In the genomic region with DNA sequence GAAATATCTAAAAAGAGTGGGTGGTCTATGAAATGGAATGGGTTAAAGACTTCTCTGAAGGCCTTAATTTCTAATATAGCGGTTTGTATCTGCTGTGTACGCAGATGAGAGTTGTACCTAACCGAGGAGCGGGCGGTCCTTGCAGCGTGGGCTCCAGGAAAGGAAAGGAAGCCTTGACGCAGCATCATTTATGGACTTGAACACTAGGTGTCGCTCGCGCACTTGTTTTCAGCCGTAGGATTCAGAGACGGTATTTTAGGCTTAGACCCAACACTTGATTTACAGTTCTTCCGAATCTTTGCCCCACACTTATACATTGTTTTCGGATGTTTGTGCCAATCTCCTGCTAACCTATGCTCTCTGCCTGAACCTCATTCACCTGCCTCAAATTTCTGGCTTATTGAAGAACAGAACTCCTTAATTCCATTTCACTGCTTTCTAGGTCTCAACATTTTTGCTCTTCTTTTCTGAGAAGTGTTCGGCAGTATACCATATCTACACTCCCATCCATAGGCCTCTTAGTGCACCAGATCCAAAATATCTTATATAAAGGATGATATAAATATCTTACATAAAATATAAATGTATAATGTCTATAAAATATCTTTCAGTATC, we compare ENCODE assay signal across 8 cellular contexts. TPM values are rescaled to one million over a fixed set of nuclear protein-coding genes. Genes with fewer than 3 reads are reported as not detected.
DNase-seq lines count a peak whose midpoint lies in the region; ATAC-seq, FAIRE-seq and TF ChIP-seq lines count a peak whose summit lies in the region.

No MANE protein-coding gene starts in this region.

- H3K36me3 ChIP-seq in Loucy (ENCODE audit: insufficient read depth, low read length), result no peaks in the 10 kb centered on the region
- H3K36me3 ChIP-seq in pancreas, result no peaks in the 10 kb centered on the region

- no peaks in the 10 kb centered on the region for H3K9me2 ChIP-seq in Loucy (replicated peaks; ENCODE audit: low read depth, low read length)

- H3K79me2 ChIP-seq in H9 (ENCODE audit: insufficient read depth, low read length) (peaks cover 2% of the 10 kb centered on the region; the same call in 1 of the 2 replicates), Loucy (ENCODE audit: insufficient read depth, low read length) (no peaks in the 10 kb centered on the region)

- H3K36me3 Mint-ChIP-seq in H9 (ENCODE audit: insufficient read depth in 1 of 3, low read depth in 3 of 3) (peaks cover 1 to 12% (median 5%) of the 10 kb centered on the region in 3 experiments; a peak in 6 of 7 replicates), type B pancreatic cell (no peaks in the 10 kb centered on the region)

- H2BK120ac ChIP-seq in H9 (ENCODE audit: low read depth, low read length, poor library complexity, severe bottlenecking), result no peak overlapping the region

- H3K4me1 Mint-ChIP-seq in H9, result peaks cover 3 to 6% of the 10 kb centered on the region in 2 experiments; a peak in 3 of 4 replicates
- H3K4me1 Mint-ChIP-seq in type B pancreatic cell (ENCODE audit: unreplicated experiment), result peaks cover 6% of the 10 kb centered on the region

- H3K9me3 Mint-ChIP-seq in H9 (peaks cover 12 to 18% of the 10 kb centered on the region in 2 experiments), type B pancreatic cell (no peaks in the 10 kb centered on the region)

- H3K4me3 Mint-ChIP-seq in H9 (no peak overlapping the region), type B pancreatic cell (no peak overlapping the region)

- H3K23ac ChIP-seq in H9 (ENCODE audit: insufficient read length, low read depth, low read length), result no peak overlapping the region

- H2BK20ac ChIP-seq in H9 (ENCODE audit: low read depth, low read length, poor library complexity, severe bottlenecking), result no peak overlapping the region

- WGBS in H9 (ENCODE audit: extremely low coverage, insufficient read length, low lambda C conversion rate), result no CpG with 5 or more reads among the region's 15 CpGs
- WGBS in pancreas, 2 donors, result 4 to 6% methylated on average over 15 of the region's 15 CpGs

- FAIRE-seq in pancreas (lab: Jason Lieb, UNC), result peak; percentile 23

- H3K4me1 ChIP-seq in H9 (ENCODE audit: insufficient read depth, low read length) (no peaks in the 10 kb centered on the region), Loucy (ENCODE audit: insufficient read depth, low read length, poor library complexity, severe bottlenecking) (no peaks in the 10 kb centered on the region), pancreas (no peaks in the 10 kb centered on the region)

- no peaks in the 10 kb centered on the region for H3K23me2 ChIP-seq in H9 (ENCODE audit: insufficient read length, low read depth, low read length, poor library complexity, severe bottlenecking)

- no peak overlapping the region for H3T11ph ChIP-seq in H9 (ENCODE audit: low read length)

- H3K4ac ChIP-seq in H9 (ENCODE audit: low read depth, low read length), result no peak overlapping the region

- H3K27me3 Mint-ChIP-seq in H9 (ENCODE audit: low read depth), result no peaks in the 10 kb centered on the region
- H3K27me3 Mint-ChIP-seq in type B pancreatic cell, result no peaks in the 10 kb centered on the region

- no peak overlapping the region for H2BK12ac ChIP-seq in H9 (ENCODE audit: insufficient read length, low read depth, low read length)

- H3K14ac ChIP-seq in H9 (ENCODE audit: insufficient read depth, low read length), result no peak overlapping the region

- no peak overlapping the region for H3K9ac ChIP-seq in H9 (ENCODE audit: extremely low read depth, insufficient read length, low read length)
- no peak overlapping the region for H3K9ac ChIP-seq in Loucy (ENCODE audit: low read depth, low read length, poor library complexity, severe bottlenecking)

- H3K27ac Mint-ChIP-seq in H9 (no peak overlapping the region; a peak in 1 of 7 replicates), type B pancreatic cell (peak overlapping the region; percentile 63)

- no peak overlapping the region for H2BK5ac ChIP-seq in H9 (ENCODE audit: insufficient read length, low read length)

- H3K18ac ChIP-seq in H9 (ENCODE audit: insufficient read length, low read depth, low read length), result no peak overlapping the region

- H3K27me3 ChIP-seq in H9 (ENCODE audit: insufficient read depth, low read length), result no peaks in the 10 kb centered on the region
- no peaks in the 10 kb centered on the region for H3K27me3 ChIP-seq in Loucy (ENCODE audit: insufficient read depth, low read length, poor library complexity, severe bottlenecking)
- no peaks in the 10 kb centered on the region for H3K27me3 ChIP-seq in pancreas

- peak; percentile 86 for TF ChIP-seq CTCF in H9 (conservative IDR thresholded peaks at IDR 0.05)
- peak; percentile 76 for TF ChIP-seq CTCF in Loucy (conservative IDR thresholded peaks at IDR 0.05; ENCODE audit: low read length)
- TF ChIP-seq CTCF in pancreas (IDR thresholded peaks at IDR 0.05), result peak; percentile 54 to 73 (median 56)
- peak; percentile 92 for TF ChIP-seq CTCF in type B pancreatic cell (conservative IDR thresholded peaks at IDR 0.05)

- H3F3A ChIP-seq in Loucy (ENCODE audit: low read depth), result no peaks in the 10 kb centered on the region

- no peak overlapping the region for H2BK15ac ChIP-seq in H9 (ENCODE audit: low read depth, low read length)

- H3K27ac ChIP-seq in H9 (ENCODE audit: insufficient read length, low read depth, low read length), result no peak overlapping the region
- H3K27ac ChIP-seq in pancreas, result no peak overlapping the region

- DNase-seq in GM04504 (ENCODE audit: low read depth) (peak; percentile 42), H9 (peak; percentile 81), SIG-M5 (lab: John Stamatoyannopoulos, UW) (peak; percentile 15), foreskin melanocyte (peak; percentile 57), pancreas (peak in 5 of 6 donors; percentile 50 to 83 (median 71)), type B pancreatic cell (ENCODE audit: extremely low spot score, unreplicated experiment) (peak; percentile 78)
- peak; percentile 25 for DNase-seq in activated effector memory CD4-positive, alpha-beta T cell treated with Interleukin-2 at 50 U/mL for 16 hours

- peaks cover 6% of the 10 kb centered on the region for H3K9me3 ChIP-seq in H9 (ENCODE audit: control insufficient read depth, low read depth, low read length)
- H3K9me3 ChIP-seq in Loucy (ENCODE audit: insufficient read depth, low read depth, low read length), result no peaks in the 10 kb centered on the region; the same call in 1 of the 2 replicates
- H3K9me3 ChIP-seq in pancreas, result no peaks in the 10 kb centered on the region

- ATAC-seq in pancreas, result peak; percentile 58 to 90 (median 86)

- peak overlapping the region; percentile 89 for H2AFZ ChIP-seq in H9 (ENCODE audit: low read length)
- peak overlapping the region; percentile 73; the same call in 1 of the 2 replicates for H2AFZ ChIP-seq in Loucy (ENCODE audit: low read length)

- no peak overlapping the region for H2AK5ac ChIP-seq in H9 (ENCODE audit: insufficient read length, low read length)

- no peak overlapping the region for H3K4me3 ChIP-seq in Loucy (ENCODE audit: low read length, poor library complexity, severe bottlenecking)
- no peak overlapping the region for H3K4me3 ChIP-seq in pancreas

- H3K56ac ChIP-seq in H9 (ENCODE audit: insufficient read length, low read depth, low read length), result no peak overlapping the region

- no peak overlapping the region for H4K8ac ChIP-seq in H9 (replicated peaks; ENCODE audit: insufficient read length, low read depth, low read length)

- intact Hi-C loops in pancreas (cut with DNase I), result no loop called here

- no peaks in the 10 kb centered on the region for H3K79me1 ChIP-seq in H9 (ENCODE audit: insufficient read depth, low read depth, low read length, poor library complexity, severe bottlenecking)

- H3K4me2 ChIP-seq in H9 (ENCODE audit: insufficient read depth, insufficient read length, low read length), result no peak overlapping the region
- H3K4me2 ChIP-seq in Loucy (ENCODE audit: low read depth, low read length, poor library complexity, severe bottlenecking), result no peak overlapping the region

- no peaks in the 10 kb centered on the region for H4K20me1 ChIP-seq in H9 (ENCODE audit: control insufficient read depth, insufficient read depth, insufficient read length)
- H4K20me1 ChIP-seq in Loucy (ENCODE audit: insufficient read depth, low read length, poor library complexity, severe bottlenecking), result no peaks in the 10 kb centered on the region

- H4K5ac ChIP-seq in H9 (ENCODE audit: insufficient read length, low read depth, low read length), result no peak overlapping the region

- H4K91ac ChIP-seq in H9 (ENCODE audit: insufficient read length, low read depth, low read length), result no peak overlapping the region

RNA-seq across cellular contexts. Expression of a gene that starts 48.9 kb away (rescaled TPM):
- 14.1 and 14.6 TPM in 2 replicates for total RNA-seq in H9 (2021)
- total RNA-seq in pancreas, result 1 to 10 TPM; 1.8 to 3.5 (median 2.4) TPM
- polyA plus RNA-seq in pancreas, result 1 to 10 TPM; 5.4 to 6.8 TPM
- 14.3 and 27.1 TPM in 2 replicates for total RNA-seq in type B pancreatic cell (ENCODE audit: low replicate concordance)

Comparison
In these comparisons a context has a peak if more than half of its experiments do, and no peak if none do; other contexts are left out.
1. DNase-seq: peak in every context shown above with its lines; median percentile 81 in H9; 78 in type B pancreatic cell; 71 in pancreas; 57 in foreskin melanocyte; 42 in GM04504; 25 in activated effector memory CD4-positive, alpha-beta T cell treated with Interleukin-2 at 50 U/mL for 16 hours; 15 in SIG-M5.